Comparison of ENCODE assay signal across 8 cellular contexts in the genomic region with DNA sequence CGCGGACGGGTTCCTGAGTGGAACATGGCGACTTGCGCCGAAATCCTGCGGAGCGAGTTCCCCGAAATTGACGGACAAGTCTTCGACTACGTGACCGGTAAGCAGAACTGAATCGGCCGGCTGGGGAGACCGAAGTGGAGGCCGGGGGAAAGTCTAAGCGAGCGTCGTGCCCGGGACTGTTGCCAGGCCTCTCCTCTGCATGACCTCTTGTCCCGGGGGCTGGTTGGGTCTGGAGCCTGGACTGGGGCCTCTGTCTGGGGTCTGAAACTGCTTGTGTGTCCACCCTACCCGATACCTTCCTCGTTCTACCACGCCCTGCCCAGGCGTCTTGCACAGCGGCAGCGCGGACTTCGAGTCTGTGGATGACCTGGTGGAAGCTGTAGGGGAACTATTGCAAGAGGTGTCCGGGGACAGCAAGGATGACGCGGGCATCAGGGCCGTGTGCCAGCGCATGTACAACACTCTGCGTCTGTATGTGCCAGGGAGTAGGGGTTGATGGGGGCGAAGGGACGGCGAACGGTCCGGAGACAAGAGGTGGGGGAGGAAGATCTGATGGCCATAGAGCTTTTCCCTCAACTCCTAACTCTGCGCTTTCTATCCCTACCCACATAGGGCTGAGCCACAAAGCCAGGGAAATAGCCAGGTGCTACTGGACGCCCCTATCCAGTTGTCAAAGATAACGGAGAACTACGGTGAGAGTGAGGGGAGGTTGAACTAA. TPM values are rescaled to one million over a fixed set of nuclear protein-coding genes. Genes with fewer than 3 reads are reported as not detected.
A peak's percentile ranks its signal among the peaks of the same experiment; 100 is the strongest.
DNase-seq lines count a peak whose midpoint lies in the region; ATAC-seq and TF ChIP-seq lines count a peak whose summit lies in the region.

A gene with protein sequence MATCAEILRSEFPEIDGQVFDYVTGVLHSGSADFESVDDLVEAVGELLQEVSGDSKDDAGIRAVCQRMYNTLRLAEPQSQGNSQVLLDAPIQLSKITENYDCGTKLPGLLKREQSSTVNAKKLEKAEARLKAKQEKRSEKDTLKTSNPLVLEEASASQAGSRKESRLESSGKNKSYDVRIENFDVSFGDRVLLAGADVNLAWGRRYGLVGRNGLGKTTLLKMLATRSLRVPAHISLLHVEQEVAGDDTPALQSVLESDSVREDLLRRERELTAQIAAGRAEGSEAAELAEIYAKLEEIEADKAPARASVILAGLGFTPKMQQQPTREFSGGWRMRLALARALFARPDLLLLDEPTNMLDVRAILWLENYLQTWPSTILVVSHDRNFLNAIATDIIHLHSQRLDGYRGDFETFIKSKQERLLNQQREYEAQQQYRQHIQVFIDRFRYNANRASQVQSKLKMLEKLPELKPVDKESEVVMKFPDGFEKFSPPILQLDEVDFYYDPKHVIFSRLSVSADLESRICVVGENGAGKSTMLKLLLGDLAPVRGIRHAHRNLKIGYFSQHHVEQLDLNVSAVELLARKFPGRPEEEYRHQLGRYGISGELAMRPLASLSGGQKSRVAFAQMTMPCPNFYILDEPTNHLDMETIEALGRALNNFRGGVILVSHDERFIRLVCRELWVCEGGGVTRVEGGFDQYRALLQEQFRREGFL (plus strand): TSS at position 16 of the 718 bp plus-strand sequence. CDS start 9 bp downstream, at position 25.

- ATAC-seq in GM21737 (IDR thresholded peaks at IDR 0.05; ENCODE audit: unreplicated experiment): peak; percentile 22

- H3K27ac ChIP-seq in breast epithelium (peak within 1 kb of the TSS; percentile 88 to 91), stomach smooth muscle (ENCODE audit: low read length) (peak within 1 kb of the TSS; percentile 84)

- H3K9me3 ChIP-seq in MG63 (no peaks in the 10 kb centered on the region), breast epithelium (no peaks in the 10 kb centered on the region), stomach smooth muscle (ENCODE audit: control insufficient read depth in 2 of 2, low read length in 2 of 2) (no peaks in the 10 kb centered on the region)

- peaks cover 0 to 18% of the 10 kb centered on the region in 2 donors for H3K4me1 ChIP-seq in breast epithelium
- H3K4me1 ChIP-seq in stomach smooth muscle (ENCODE audit: control insufficient read depth, insufficient read depth, low read length): peaks cover 25% of the 10 kb centered on the region

- intact Hi-C loops in breast epithelium (cut with DNase I; ENCODE audit: low total_unique reads): loop anchor here (10.0 kb wide), 1 partner anchor 58 kb away; a partner anchor contains a TSS

- H3K36me3 ChIP-seq in MG63 (peaks cover 86% of the 10 kb centered on the region), breast epithelium (peaks cover 8% of the 10 kb centered on the region), stomach smooth muscle (ENCODE audit: control insufficient read depth in 2 of 2, insufficient read depth in 2 of 2, low read length in 2 of 2) (peaks cover 55 to 58% of the 10 kb centered on the region in 2 donors)

- no peaks in the 10 kb centered on the region for H3K27me3 ChIP-seq in MG63
- no peaks in the 10 kb centered on the region for H3K27me3 ChIP-seq in breast epithelium
- no peaks in the 10 kb centered on the region for H3K27me3 ChIP-seq in stomach smooth muscle (ENCODE audit: control insufficient read depth in 1 of 2, insufficient read depth in 2 of 2, low read length in 2 of 2)

- TF ChIP-seq POLR2A in GM10847 (IDR thresholded peaks at IDR 0.05; ENCODE audit: extremely low read depth, insufficient read length) (peak; percentile 73), breast epithelium (IDR thresholded peaks at IDR 0.05) (peak; percentile 71)

- DNase-seq in MG63 (peak; percentile 66), breast epithelium (ENCODE audit: low spot score in 2 of 2) (no peak), kidney tubule cell (ENCODE audit: low spot score) (peak; percentile 50), middle frontal gyrus (ENCODE audit: extremely low spot score, low spot score) (no peak), GM19238 (ENCODE audit: insufficient read length, low spot score) (no peak)

- H3K9ac ChIP-seq in stomach smooth muscle (ENCODE audit: low read length in 2 of 2): peak within 1 kb of the TSS; percentile 91 to 95

- TF ChIP-seq CTCF in breast epithelium (IDR thresholded peaks at IDR 0.05): no peak

- H3K4me3 ChIP-seq in MG63: peak within 1 kb of the TSS; percentile 93
- H3K4me3 ChIP-seq in breast epithelium: peak within 1 kb of the TSS; percentile 93 to 96 (median 94)
- H3K4me3 ChIP-seq in stomach smooth muscle (ENCODE audit: low read length in 2 of 2): peak within 1 kb of the TSS; percentile 94 to 100

RNA-seq across cellular contexts. Expression of the gene that starts here (rescaled TPM):
- 65.3 and 79.4 TPM in 2 replicates for total RNA-seq in MG63 (2014; rRNA removed; shearing (Covaris generic); ENCODE audit: low replicate concordance)
- 10 to 100 TPM; 59.4 to 77.4 (median 71.8) TPM for total RNA-seq in breast epithelium

Comparison
In these comparisons a context has a peak if more than half of its experiments do, and no peak if none do; other contexts are left out.
1. DNase-seq: peak in MG63 (single experiment) and kidney tubule cell (single experiment); none in breast epithelium (0 of 2), middle frontal gyrus (single experiment) and GM19238 (single experiment).
2. Peak in every context shown above with its lines, with median percentiles within 50 percentile points of each other: H3K4me3 ChIP-seq.